8 cellular contexts compared by ENCODE assay signal in genomic region chr2:127526940-127527804, GRCh38. TPM values are rescaled to one million over a fixed set of nuclear protein-coding genes. Genes with fewer than 3 reads are reported as not detected.
DNase-seq lines count a peak whose midpoint lies in the region; ATAC-seq, FAIRE-seq and TF ChIP-seq lines count a peak whose summit lies in the region.

No MANE protein-coding gene starts in this region.

- FAIRE-seq in GM12878 (lab: Jason Lieb, UNC) = no peak

- H3K4me2 ChIP-seq in GM12878 (ENCODE audit: control insufficient read depth, insufficient read depth) = peak overlapping the region; percentile 79

- RAD21 ChIA-PET in GM12878 (lab: Charles Lee; ENCODE audit: unreplicated experiment) = interaction anchor here (0.6 to 2.0 kb wide), 7 partner anchors 37 to 175 kb away, joined by 3 to 15 read pairs (median 3); no protein-coding TSS in a partner anchor

- TF ChIP-seq POLR2A in NB4 (IDR thresholded peaks at IDR 0.05; ENCODE audit: extremely low read depth, insufficient read length) (no peak), GM12878 (IDR thresholded peaks at IDR 0.05; ENCODE audit: low read depth, low read length) (no peak), testis (IDR thresholded peaks at IDR 0.05) (no peak)

- 18% methylated on average over 16 of the region's 16 CpGs for WGBS in GM12878 (ENCODE audit: insufficient coverage, insufficient replicate concordance, low lambda C conversion rate, missing lambda C conversion rate)
- 12 to 13% methylated on average over 16 of the region's 16 CpGs for WGBS in testis, 2 donors

- H3K79me2 ChIP-seq in GM12878 (ENCODE audit: control insufficient read depth, insufficient read depth, low read length) = peaks cover 39% of the 10 kb centered on the region

- TF ChIP-seq CTCF in GM12865 (IDR thresholded peaks at IDR 0.05; ENCODE audit: insufficient read depth, low read depth, low read length, missing control alignments) (no peak), NB4 (IDR thresholded peaks at IDR 0.05; ENCODE audit: low read depth, low read length) (peak; percentile 36), GM12878 (IDR thresholded peaks at IDR 0.05 in 2 of 3, conservative IDR thresholded peaks at IDR 0.05 in 1 of 3; ENCODE audit: control insufficient read depth in 2 of 3, extremely low read depth in 1 of 3, insufficient read depth in 1 of 3, low read depth in 3 of 3, low read length in 3 of 3) (no peak), testis (IDR thresholded peaks at IDR 0.05) (no peak)

- POLR2A ChIA-PET in GM12878 (lab: Charles Lee) = interaction anchor here (0.7 to 1.3 kb wide), 5 partner anchors 12 to 174 kb away, joined by 3 to 8 read pairs (median 3); partner anchors contain the start of gene SFT2D3

- H3K9ac ChIP-seq in GM12878 (ENCODE audit: control insufficient read depth, insufficient read depth, low read length) = peak overlapping the region; percentile 92

- H3K27ac ChIP-seq in GM12878 (ENCODE audit: control insufficient read depth, insufficient read depth) (peak overlapping the region; percentile 83), layer of hippocampus (ENCODE audit: low read depth, low read length) (peak overlapping the region; percentile 86), testis (peak overlapping the region; percentile 88 to 96)

- CTCF ChIA-PET in GM12878 (lab: Yijun Ruan, JAX) = interaction anchor here (1.0 to 1.8 kb wide), 6 partner anchors 10 to 105 kb away, joined by 3 to 10 read pairs (median 4); no protein-coding TSS in a partner anchor

- H3K36me3 ChIP-seq in GM12878 (ENCODE audit: control insufficient read depth in 2 of 2, insufficient read depth in 2 of 2, low read length in 1 of 2) (peaks cover 0 to 10% of the 10 kb centered on the region in 2 experiments; a peak in 1 of 4 replicates), testis (ENCODE audit: low read depth, missing control alignments) (no peaks in the 10 kb centered on the region)

- no TSS peak for BruUV-seq in GM12878 (replicated peaks; lab: Mats Ljungman, UMichigan)

- no peaks in the 10 kb centered on the region; the same call in 1 of the 2 replicates for H4K20me1 ChIP-seq in GM12878 (ENCODE audit: control insufficient read depth, insufficient read depth)

- H3K27me3 ChIP-seq in GM12878 (replicated peaks in 1 of 2; ENCODE audit: control insufficient read depth in 2 of 2, insufficient read depth in 2 of 2, low read length in 1 of 2) (no peaks in the 10 kb centered on the region), layer of hippocampus (ENCODE audit: control insufficient read depth, insufficient read depth, low read length) (no peaks in the 10 kb centered on the region), testis (no peaks in the 10 kb centered on the region)

- intact Hi-C loops in GM12878 (cut with micrococcal nuclease; ENCODE audit: unreplicated experiment) (loop anchor here (1.0 to 10.0 kb wide), 4 partner anchors 36 to 278 kb away; partner anchors contain the start of genes GPR17 and SFT2D3), testis (cut with DNase I; ENCODE audit: low total_unique reads) (no loop called here)

- no peak for TF ChIP-seq RAD21 in GM12878 (IDR thresholded peaks at IDR 0.05; ENCODE audit: insufficient read depth, low read depth, low read length)

- peak; percentile 4 for ATAC-seq in GM21786 (IDR thresholded peaks at IDR 0.05; ENCODE audit: unreplicated experiment)
- peak; percentile 13 for ATAC-seq in GM12878

- DNase-seq in GM12865 (ENCODE audit: low read depth) = no peak
- DNase-seq in NB4 (ENCODE audit: low read depth) = no peak
- no peak for DNase-seq in GM12878 (ENCODE audit: low read depth, low spot score)
- no peak for DNase-seq in testis
- DNase-seq in foreskin melanocyte = no peak
- DNase-seq in NCI-H524 treated with DMSO at 0.1 percent for 48 hours (lab: John Stamatoyannopoulos, UW) = no peak

- H3K4me1 ChIP-seq in GM12878 (ENCODE audit: control insufficient read depth, insufficient read depth, low read length) = no peaks in the 10 kb centered on the region
- H3K4me1 ChIP-seq in testis = peaks cover 9% of the 10 kb centered on the region

- in situ Hi-C loops in GM12878 (cut with MboI) = no loop called here

- peak overlapping the region; percentile 79 for H3K4me3 ChIP-seq in GM12865 (ENCODE audit: low read depth, low read length)
- peak overlapping the region; percentile 91 for H3K4me3 ChIP-seq in NB4 (ENCODE audit: low read depth, low read length)
- H3K4me3 ChIP-seq in GM12878 = peak overlapping the region; percentile 93
- peak overlapping the region; percentile 91 to 97 for H3K4me3 ChIP-seq in testis

- peak overlapping the region; percentile 91 for H2AFZ ChIP-seq in GM12878 (ENCODE audit: control insufficient read depth, low read depth, low read length)

- no peaks in the 10 kb centered on the region for H3K9me3 ChIP-seq in GM12878 (replicated peaks; ENCODE audit: control insufficient read depth, insufficient read depth, low read length)
- no peaks in the 10 kb centered on the region for H3K9me3 ChIP-seq in testis

- TF ChIP-seq EP300 in GM12878 (IDR thresholded peaks at IDR 0.05; ENCODE audit: borderline replicate concordance in 1 of 2, control insufficient read depth in 1 of 2, low read depth in 2 of 2, low read length in 2 of 2) = no peak

- SMC1A ChIA-PET in GM12878 (lab: Charles Lee; ENCODE audit: uncharacterized antibody, unreplicated experiment) = interaction anchor here (0.7 to 2.9 kb wide), 10 partner anchors 20 to 142 kb away, joined by 3 to 15 read pairs (median 4); no protein-coding TSS in a partner anchor

TF ChIP-seq in GM12878, 131 proteins besides CTCF, POLR2A, EP300 and RAD21:
- TF ChIP-seq ATF3 (IDR thresholded peaks at IDR 0.05; ENCODE audit: borderline replicate concordance, extremely low read depth, low read depth, low read length) = 0 out of 2 replicates have a peak, but pooled peaks have one; percentile 3
- 0 out of 2 replicates have a peak, but pooled peaks have one; percentile 1 for TF ChIP-seq CHD4 (IDR thresholded peaks at IDR 0.05)
- no peak for TF ChIP-seq STAT1 (conservative IDR thresholded peaks at IDR 0.05)
- TF ChIP-seq SIN3A (IDR thresholded peaks at IDR 0.05; ENCODE audit: low read depth, low read length) = peak; percentile 57; the same call in 1 of the 2 replicates
- TF ChIP-seq MTA3 (IDR thresholded peaks at IDR 0.05; ENCODE audit: borderline replicate concordance, low read length) = peak; percentile 91
- peak; percentile 78 for TF ChIP-seq PKNOX1 (IDR thresholded peaks at IDR 0.05)
- no peak for TF ChIP-seq CHD2 (IDR thresholded peaks at IDR 0.05; ENCODE audit: borderline replicate concordance, low read depth, low read length)
TF ChIP-seq in GM12878: peak in this region for 5.

RNA-seq across cellular contexts. Expression of gene IWS1, which starts 0.9 kb away (rescaled TPM):
- total RNA-seq in GM12878 (2013; cell fraction: nucleolus; rRNA removed) = 86.7 and 89.4 TPM in 2 replicates
- total RNA-seq in GM12878 (2014; rRNA removed) = 41.0 and 47.9 TPM in 2 replicates
- total RNA-seq in GM12878 (2014; rRNA removed; fragmentation: Illumina TruSeq; extraction: Trizol) = 66.4 and 68.9 TPM in 2 replicates
- total RNA-seq in GM12878 (2021) = 43.8 and 45.9 TPM in 2 replicates
- polyA plus RNA-seq in GM12878 (2011; ENCODE audit: low read depth) = 20.0 TPM
- 48.6 and 68.4 TPM in 2 replicates for polyA plus RNA-seq in GM12878 (2011; rRNA removed)
- 20.2 and 21.2 TPM in 2 replicates for polyA plus RNA-seq in GM12878 (2011; cell fraction: cytosol; rRNA removed)
- 23.2 and 30.5 TPM in 2 replicates for polyA plus RNA-seq in GM12878 (2011; cell fraction: nucleus; rRNA removed)
- 33.5 and 36.2 TPM in 2 replicates for polyA plus RNA-seq in GM12878 (2012)
- polyA plus RNA-seq in GM12878 (2014; fragmentation: Illumina TruSeq; extraction: Trizol) = 62.8 and 80.0 TPM in 2 replicates
- 10 to 100 TPM; 21.9 to 34.2 TPM for polyA plus RNA-seq in GM12878 (2014; fragmentation: Nextera tagmentation; extraction: Ambion mirVana)
- polyA plus RNA-seq in GM12878 (2014; rRNA removed) = 36.7 and 37.9 TPM in 2 replicates
- polyA plus RNA-seq in GM12878 (2016; fragmentation: Nextera tagmentation; extraction: Ambion mirVana) = 10 to 100 TPM; 45.6 to 53.7 TPM
- 21.1 and 32.0 TPM in 2 replicates for polyA minus RNA-seq in GM12878 (2011; rRNA and poly(A)+ RNA removed)
- polyA minus RNA-seq in GM12878 (2011; cell fraction: cytosol; rRNA and poly(A)+ RNA removed) = 12.8 and 14.9 TPM in 2 replicates
- 14.6 and 27.6 TPM in 2 replicates for polyA minus RNA-seq in GM12878 (2011; cell fraction: nucleus; rRNA and poly(A)+ RNA removed)
- 10 to 100 TPM; 39.6 to 52.7 TPM for total RNA-seq in testis
- polyA plus RNA-seq in testis (ENCODE audit: insufficient read depth, low read depth, low replicate concordance) = 33.7 TPM

RNA-seq across cellular contexts. Expression of gene MYO7B, which starts 8.3 kb away (rescaled TPM):
- 7.6 and 14.2 TPM in 2 replicates for total RNA-seq in GM12878 (2013; cell fraction: nucleolus; rRNA removed)
- total RNA-seq in GM12878 (2014; rRNA removed) = 1.6 and 2.9 TPM in 2 replicates
- 1.6 and 2.2 TPM in 2 replicates for total RNA-seq in GM12878 (2014; rRNA removed; fragmentation: Illumina TruSeq; extraction: Trizol)
- 2.2 and 4.8 TPM in 2 replicates for total RNA-seq in GM12878 (2021)
- polyA plus RNA-seq in GM12878 (2011; ENCODE audit: low read depth) = 0.83 TPM
- polyA plus RNA-seq in GM12878 (2011; rRNA removed) = 0.09 and 0.23 TPM in 2 replicates
- polyA plus RNA-seq in GM12878 (2011; cell fraction: cytosol; rRNA removed) = 0.18 and 0.30 TPM in 2 replicates
- polyA plus RNA-seq in GM12878 (2011; cell fraction: nucleus; rRNA removed) = 0.85 and 1.2 TPM in 2 replicates
- polyA plus RNA-seq in GM12878 (2012) = 1.2 and 2.3 TPM in 2 replicates
- 0.51 and 1.4 TPM in 2 replicates for polyA plus RNA-seq in GM12878 (2014; fragmentation: Illumina TruSeq; extraction: Trizol)
- under 1 TPM; 0.08 to 0.18 TPM for polyA plus RNA-seq in GM12878 (2014; fragmentation: Nextera tagmentation; extraction: Ambion mirVana)
- 1.9 and 2.3 TPM in 2 replicates for polyA plus RNA-seq in GM12878 (2014; rRNA removed)
- polyA plus RNA-seq in GM12878 (2016; fragmentation: Nextera tagmentation; extraction: Ambion mirVana) = under 1 TPM; 0.67 to 0.92 TPM
- polyA minus RNA-seq in GM12878 (2011; rRNA and poly(A)+ RNA removed) = 0.07 and 0.46 TPM in 2 replicates
- polyA minus RNA-seq in GM12878 (2011; cell fraction: cytosol; rRNA and poly(A)+ RNA removed) = 0.13 TPM in 1 of 2 replicates, not detected in the other
- 0.48 TPM in 2 replicates for polyA minus RNA-seq in GM12878 (2011; cell fraction: nucleus; rRNA and poly(A)+ RNA removed)
- total RNA-seq in testis = 1 to 10 TPM; 3.6 to 5.6 TPM
- polyA plus RNA-seq in testis (ENCODE audit: insufficient read depth, low read depth, low replicate concordance) = 4.2 TPM
